ENCODE assay signal across 13 cellular contexts in genomic region chr6:37940074-37940847, GRCh38.
DNase-seq lines count a peak whose midpoint lies in the region; ATAC-seq and TF ChIP-seq lines count a peak whose summit lies in the region.
"Had no signal": no experiment of that assay in that cellular context is flagged by ENCODE, and none has a peak within 500 bp of the region (broad histone marks: within the 10 kb centered on the region; RNA-seq: fewer than 3 reads in every experiment).

No MANE protein-coding gene starts in this region.

- TF ChIP-seq CTCF in HFF-Myc (IDR thresholded peaks at IDR 0.05; ENCODE audit: low read depth, low read length, missing control alignments) (no peak), retinal pigment epithelial cell (conservative IDR thresholded peaks at IDR 0.05; ENCODE audit: low read depth, low read length) (no peak)

- H3K4me3 ChIP-seq in HFF-Myc (replicated peaks; ENCODE audit: low read depth, low read length) (no peak overlapping the region), retinal pigment epithelial cell (ENCODE audit: low read length) (no peak overlapping the region)

- DNase-seq in HFF-Myc (ENCODE audit: extremely low read depth, low read depth), result peak; percentile 35
- peak; percentile 24 for DNase-seq in foreskin melanocyte
- DNase-seq in retinal pigment epithelial cell (ENCODE audit: low read depth), result peak; percentile 55
- DNase-seq: activated CD8-positive, alpha-beta memory T cell treated with anti-CD3 and anti-CD28 coated beads for 24 hours; activated naive CD8-positive, alpha-beta T cell treated with anti-CD3 and anti-CD28 coated beads, Interleukin-2, amount 10 ng/mL, durations not matched to agents 7 days and 5 days; Caco-2; natural killer cell; NCI-H1105; stimulated activated naive B cell treated with anti-CD40 and anti-IgM and Interleukin-4, amounts not matched to agents 10 μg/mL and 1 μg/mL and 100 μg/mL, for 72 hours had no signal

- ATAC-seq in SK-N-SH treated with all-trans-retinoic acid at 6 μM for 48 hours (peak; percentile 70), HG03280 (IDR thresholded peaks at IDR 0.05; ENCODE audit: unreplicated experiment) (no peak), HG02852 (IDR thresholded peaks at IDR 0.05; ENCODE audit: unreplicated experiment) (no peak), HG02798 (IDR thresholded peaks at IDR 0.05; ENCODE audit: poor library complexity, unreplicated experiment) (no peak)
- ATAC-seq: stimulated activated naive B cell treated with anti-CD40 and anti-IgM and Interleukin-4, amounts not matched to agents 10 μg/mL and 1 μg/mL and 100 μg/mL, for 72 hours had no signal

TF ChIP-seq in SK-N-SH treated with all-trans-retinoic acid at 6 μM for 48 hours, 23 proteins besides CTCF, POLR2A, EP300 and RAD21:
- no peak for TF ChIP-seq ZNF8 (CRISPR knock-in tag; IDR thresholded peaks at IDR 0.05)
- no peak for TF ChIP-seq BACH2 (CRISPR knock-in tag; IDR thresholded peaks at IDR 0.05; ENCODE audit: borderline replicate concordance)
- TF ChIP-seq ZC3H10 (CRISPR knock-in tag; IDR thresholded peaks at IDR 0.05), result no peak
- TF ChIP-seq TOX (CRISPR knock-in tag; IDR thresholded peaks at IDR 0.05; ENCODE audit: borderline replicate concordance), result no peak
- no peak for TF ChIP-seq SNAI2 (CRISPR knock-in tag; IDR thresholded peaks at IDR 0.05)
- TF ChIP-seq ESRRG (CRISPR knock-in tag; IDR thresholded peaks at IDR 0.05), result no peak
- TF ChIP-seq ZFP3 (CRISPR knock-in tag; IDR thresholded peaks at IDR 0.05), result no peak
- TF ChIP-seq ARNTL (CRISPR knock-in tag; IDR thresholded peaks at IDR 0.05; ENCODE audit: borderline replicate concordance, low read depth), result no peak
- no peak for TF ChIP-seq RARB (CRISPR knock-in tag; IDR thresholded peaks at IDR 0.05)
- no peak for TF ChIP-seq TSHZ2 (CRISPR knock-in tag; IDR thresholded peaks at IDR 0.05)
- TF ChIP-seq ZFP30 (CRISPR knock-in tag; IDR thresholded peaks at IDR 0.05), result no peak
